ENCODE assay signal across 17 cellular contexts in the genomic region with DNA sequence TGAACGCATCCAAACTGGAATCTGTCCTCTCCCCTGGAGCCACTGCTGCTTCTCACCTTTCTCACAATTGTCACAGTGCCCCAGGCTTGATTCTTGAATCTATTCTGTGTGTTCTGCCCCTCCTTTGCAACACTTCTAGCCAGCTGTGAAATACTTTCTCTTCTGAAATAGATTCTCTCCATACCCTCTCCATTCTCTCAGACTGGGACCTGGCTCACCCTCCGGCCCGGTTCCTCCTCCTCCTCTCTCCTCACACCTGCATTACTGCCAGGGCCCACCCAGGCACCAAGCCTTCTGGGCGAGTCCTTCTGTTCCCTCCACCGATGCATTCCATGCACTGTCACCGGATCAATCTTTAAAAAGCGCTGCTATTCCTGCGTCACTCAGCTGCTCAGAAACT.
DNase-seq lines count a peak whose midpoint lies in the region; TF ChIP-seq lines count a peak whose summit lies in the region.
"Had no signal": no experiment of that assay in that cellular context is flagged by ENCODE, and none has a peak within 500 bp of the region (broad histone marks: within the 10 kb centered on the region; RNA-seq: fewer than 3 reads in every experiment).

No MANE protein-coding gene starts in this region.

- H3K9me3 ChIP-seq in trophoblast cell (ENCODE audit: insufficient read depth, low read depth, low read length): no peaks in the 10 kb centered on the region

- H2BK12ac ChIP-seq in trophoblast cell (ENCODE audit: low read length): peak overlapping the region; percentile 82

- peak overlapping the region; percentile 75 for H4K91ac ChIP-seq in trophoblast cell (ENCODE audit: low read depth, low read length)

- no peak overlapping the region for H3K4me2 ChIP-seq in trophoblast cell (ENCODE audit: low read length)

- peak overlapping the region; percentile 61 for H3K14ac ChIP-seq in trophoblast cell (ENCODE audit: low read length)

- peak overlapping the region; percentile 59 for H2BK5ac ChIP-seq in trophoblast cell (ENCODE audit: low read depth, low read length, poor library complexity)

- no peak overlapping the region for H3K9ac ChIP-seq in trophoblast cell (ENCODE audit: low read length)

- H3K79me2 ChIP-seq in trophoblast cell (ENCODE audit: control insufficient read depth, insufficient read depth, low read length, poor library complexity): no peaks in the 10 kb centered on the region

- no peak overlapping the region for H3K23ac ChIP-seq in trophoblast cell (ENCODE audit: low read length)

- no peaks in the 10 kb centered on the region for H3K27me3 ChIP-seq in layer of hippocampus (ENCODE audit: control insufficient read depth, insufficient read depth, low read length)
- H3K27me3 ChIP-seq in trophoblast cell (ENCODE audit: insufficient read depth, low read length): no peaks in the 10 kb centered on the region

- peak overlapping the region; percentile 43 for H4K8ac ChIP-seq in trophoblast cell (ENCODE audit: low read depth, low read length)

- peaks cover 14 to 15% of the 10 kb centered on the region in 2 experiments for H3K4me1 ChIP-seq in trophoblast cell (ENCODE audit: control insufficient read depth in 1 of 2, insufficient read depth in 2 of 2, low read length in 2 of 2)

- H3K4me3 ChIP-seq in trophoblast cell (ENCODE audit: low read depth, low read length): no peak overlapping the region

- peaks cover 20% of the 10 kb centered on the region for H3K79me1 ChIP-seq in trophoblast cell (ENCODE audit: low read length)

- no CpG with 5 or more reads among the region's 8 CpGs for WGBS in trophoblast cell (ENCODE audit: extremely low coverage, insufficient coverage, insufficient read length)

- H2BK120ac ChIP-seq in trophoblast cell (ENCODE audit: insufficient read depth, low read length, poor library complexity): peak overlapping the region; percentile 74

- no peak overlapping the region for H4K12ac ChIP-seq in trophoblast cell (ENCODE audit: low read depth, low read length)

- H3K27me3 Mint-ChIP-seq in brain: peaks cover 4% of the 10 kb centered on the region

- H3K4me3 Mint-ChIP-seq in brain: no peak overlapping the region
- H3K4me3 Mint-ChIP-seq: HFFc6 had no signal

- H2AFZ ChIP-seq in trophoblast cell (ENCODE audit: insufficient read depth, low read length, poor library complexity): no peak overlapping the region

- no peak overlapping the region for H2AK5ac ChIP-seq in trophoblast cell (ENCODE audit: low read length)

- peak overlapping the region in 3 of 5 experiments; percentile 36 to 96 (median 85) for H3K27ac Mint-ChIP-seq in brain
- H3K27ac Mint-ChIP-seq: HFFc6 had no signal

- H3K36me3 ChIP-seq in trophoblast cell (ENCODE audit: control insufficient read depth in 1 of 2, insufficient read depth in 2 of 2, low read length in 2 of 2): peaks cover 6 to 15% of the 10 kb centered on the region in 2 experiments

- H3K9me3 Mint-ChIP-seq in brain: peaks cover 0 to 2% (median 0%) of the 10 kb centered on the region in 5 experiments
- H3K9me3 Mint-ChIP-seq: HFFc6 had no signal

- H3K4me1 Mint-ChIP-seq in brain: peaks cover 65% of the 10 kb centered on the region

- DNase-seq in trophoblast cell: peak; percentile 51 to 52
- no peak for DNase-seq in ecto neural progenitor cell (ENCODE audit: low spot score)
- no peak for DNase-seq in SW480 (ENCODE audit: low spot score)
- DNase-seq in islet precursor cell: no peak
- no peak for DNase-seq in hypothalamus (lab: John Stamatoyannopoulos, UW)
- DNase-seq: DMS79; H7; HFFc6; Karpas-422; NCI-H1092; NCI-H146; NCI-H2029 treated with DMSO at 0.1 percent for 48 hours; NCI-H2171; NCI-H446; NK-92 treated with Interleukin-12 subunit alpha and Interleukin-12 subunit beta, amount 100 ng/mL, for 24 hours had no signal

- H3K18ac ChIP-seq in trophoblast cell (ENCODE audit: low read length): no peak overlapping the region

- TF ChIP-seq CTCF in brain (conservative IDR thresholded peaks at IDR 0.05): no peak

- H3K36me3 Mint-ChIP-seq in brain: no peaks in the 10 kb centered on the region

- peak overlapping the region; percentile 51 for H3K4ac ChIP-seq in trophoblast cell (ENCODE audit: low read depth, low read length)

- H3K27ac ChIP-seq in layer of hippocampus (ENCODE audit: low read depth, low read length) (peak overlapping the region; percentile 76), trophoblast cell (ENCODE audit: low read depth, low read length) (peak overlapping the region; percentile 5)

Comparison
In these comparisons a context has a peak if more than half of its experiments do, and no peak if none do; other contexts are left out.
1. DNase-seq: peak in trophoblast cell (2 of 2); none in ecto neural progenitor cell (single experiment), SW480 (single experiment), islet precursor cell (single experiment) and hypothalamus (0 of 51).